In the genomic region with DNA sequence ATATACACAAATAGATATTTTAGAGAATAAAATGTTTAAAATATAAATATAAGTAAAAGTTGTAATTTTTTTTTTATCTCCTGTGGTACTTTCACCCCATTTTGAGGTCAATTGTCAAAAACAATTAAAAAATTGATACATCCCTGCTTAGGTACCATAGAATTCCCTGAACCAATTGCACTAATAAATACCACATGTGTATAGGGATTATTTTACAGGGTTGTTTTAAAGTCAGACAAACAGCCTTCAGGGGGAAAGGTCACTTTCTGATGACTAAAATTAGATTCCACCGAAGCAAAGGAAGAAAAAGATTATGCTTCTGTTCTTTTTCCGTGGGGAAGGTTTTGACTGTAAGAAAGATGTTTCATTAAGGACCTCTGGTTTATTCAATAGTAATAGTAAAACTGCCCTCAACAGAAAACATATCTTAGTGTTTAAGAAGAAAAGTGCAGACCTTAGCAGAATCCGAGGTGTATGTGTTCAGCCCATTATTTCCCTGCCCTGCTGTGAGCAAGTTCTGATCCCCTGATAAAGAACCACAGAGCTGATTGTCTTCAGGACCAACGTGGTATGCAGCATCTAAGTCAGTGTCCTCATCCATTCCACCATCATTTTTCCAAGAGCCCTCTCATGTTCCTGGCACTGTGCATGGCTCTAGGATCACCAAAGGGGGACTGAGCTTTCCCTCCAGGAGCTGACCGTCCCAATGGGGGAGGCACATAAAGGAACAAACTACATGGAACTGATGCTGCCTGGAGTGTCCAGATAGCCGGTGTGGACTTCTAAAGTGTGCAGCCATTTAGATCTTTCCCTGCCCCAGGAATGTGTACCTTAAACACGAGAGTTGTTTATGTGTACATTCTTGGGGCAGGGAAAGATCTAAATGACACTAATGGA, we compare ENCODE assay signal across 12 cellular contexts. TPM values are rescaled to one million over a fixed set of nuclear protein-coding genes. Genes with fewer than 3 reads are reported as not detected.
DNase-seq lines count a peak whose midpoint lies in the region; ATAC-seq, FAIRE-seq and TF ChIP-seq lines count a peak whose summit lies in the region.
"Had no signal": no experiment of that assay in that cellular context is flagged by ENCODE, and none has a peak within 500 bp of the region (broad histone marks: within the 10 kb centered on the region; RNA-seq: fewer than 3 reads in every experiment).

No MANE protein-coding gene starts in this region.

- H3K9me3 Mint-ChIP-seq in endothelial cell (ENCODE audit: unreplicated experiment) (no peaks in the 10 kb centered on the region), nephron progenitor cell (no peaks in the 10 kb centered on the region)
- H3K9me3 Mint-ChIP-seq in activated naive CD4-positive, alpha-beta T cell treated with anti-CD3 and anti-CD28 coated beads for 36 hours, result no peaks in the 10 kb centered on the region
- H3K9me3 Mint-ChIP-seq: activated naive CD8-positive, alpha-beta T cell treated with anti-CD3 and anti-CD28 coated beads, Interleukin-2, amount 10 ng/mL, durations not matched to agents 7 days and 5 days; GM23338 had no signal

- H2BK20ac ChIP-seq in IMR-90 (ENCODE audit: low read depth, low read length), result peak overlapping the region; percentile 95

- peak overlapping the region; percentile 59 for H4K5ac ChIP-seq in IMR-90 (ENCODE audit: low read depth, low read length)

- H3K4ac ChIP-seq in IMR-90 (ENCODE audit: low read depth, low read length), result peak overlapping the region; percentile 91

- H3K4me1 Mint-ChIP-seq in endothelial cell (ENCODE audit: unreplicated experiment), result peaks cover 88% of the 10 kb centered on the region
- H3K4me1 Mint-ChIP-seq in nephron progenitor cell, result peaks cover 92% of the 10 kb centered on the region
- H3K4me1 Mint-ChIP-seq in activated naive CD4-positive, alpha-beta T cell treated with anti-CD3 and anti-CD28 coated beads for 36 hours (ENCODE audit: low read depth), result peaks cover 2% of the 10 kb centered on the region

- peak; percentile 83 for FAIRE-seq in A204.1 (lab: Jason Lieb, UNC)

- peak overlapping the region; percentile 54; the same call in 1 of the 2 replicates for H3K56ac ChIP-seq in IMR-90 (ENCODE audit: extremely low read depth, insufficient read depth, low read length)

- H3K9me3 ChIP-seq in IMR-90 (ENCODE audit: control insufficient read depth, insufficient read depth, low read length), result no peaks in the 10 kb centered on the region
- no peaks in the 10 kb centered on the region for H3K9me3 ChIP-seq in suprapubic skin

- peak overlapping the region; percentile 80 for H2BK120ac ChIP-seq in IMR-90 (ENCODE audit: low read depth, low read length)

- dilution Hi-C loops in IMR-90 (cut with HindIII; ENCODE audit: low sequenced_read_pairs, unreplicated experiment), result no loop called here

- peak overlapping the region; percentile 91 for H3K18ac ChIP-seq in IMR-90 (ENCODE audit: low read depth, low read length)

- peak overlapping the region; percentile 67 for H4K91ac ChIP-seq in IMR-90 (ENCODE audit: insufficient read depth, low read depth, low read length)

- H3K27ac Mint-ChIP-seq in endothelial cell (ENCODE audit: unreplicated experiment), result peak overlapping the region; percentile 96
- peak overlapping the region; percentile 94 for H3K27ac Mint-ChIP-seq in nephron progenitor cell
- no peak overlapping the region for H3K27ac Mint-ChIP-seq in activated naive CD4-positive, alpha-beta T cell treated with anti-CD3 and anti-CD28 coated beads for 36 hours
- H3K27ac Mint-ChIP-seq: activated naive CD8-positive, alpha-beta T cell treated with anti-CD3 and anti-CD28 coated beads, Interleukin-2, amount 10 ng/mL, durations not matched to agents 7 days and 5 days had no signal

- H3K36me3 ChIP-seq in IMR-90 (ENCODE audit: control insufficient read depth, insufficient read depth, low read length), result no peaks in the 10 kb centered on the region
- no peaks in the 10 kb centered on the region for H3K36me3 ChIP-seq in suprapubic skin

- H3K23ac ChIP-seq in IMR-90 (ENCODE audit: low read depth, low read length), result peak overlapping the region; percentile 66

- H2BK15ac ChIP-seq in IMR-90 (ENCODE audit: low read depth, low read length), result peak overlapping the region; percentile 77; the same call in 2 of the 3 replicates

- H3K4me3 ChIP-seq in IMR-90 (ENCODE audit: insufficient read depth, low read depth, low read length) (no peak overlapping the region), suprapubic skin (no peak overlapping the region)
- H3K4me3 ChIP-seq: GM23338 had no signal

- H3K4me2 ChIP-seq in IMR-90 (ENCODE audit: low read depth, low read length), result peak overlapping the region; percentile 27
- H3K4me2 ChIP-seq: GM23338 had no signal

- CTCF ChIA-PET in IMR-90 (lab: Yijun Ruan, JAX), result interaction anchor here (1.1 kb wide), 1 partner anchor 27 kb away, joined by 3 read pairs; no protein-coding TSS in a partner anchor
- CTCF ChIA-PET in activated naive CD4-positive, alpha-beta T cell treated with anti-CD3 and anti-CD28 coated beads for 36 hours (lab: Charles Lee), result no interaction called here

- H3K9ac ChIP-seq in IMR-90 (ENCODE audit: low read depth, low read length), result no peak overlapping the region

- no peaks in the 10 kb centered on the region for H3K27me3 ChIP-seq in IMR-90 (ENCODE audit: control insufficient read depth, insufficient read depth, low read length)
- no peaks in the 10 kb centered on the region for H3K27me3 ChIP-seq in suprapubic skin

- peak overlapping the region; percentile 87 for H2BK5ac ChIP-seq in IMR-90 (ENCODE audit: low read depth, low read length, poor library complexity, severe bottlenecking)

- TF ChIP-seq CTCF in IMR-90 (conservative IDR thresholded peaks at IDR 0.05; ENCODE audit: low read depth, low read length) (no peak), endothelial cell (IDR thresholded peaks at IDR 0.05; ENCODE audit: unreplicated experiment) (no peak), nephron progenitor cell (IDR thresholded peaks at IDR 0.05) (no peak), suprapubic skin (IDR thresholded peaks at IDR 0.05) (no peak)

- TF ChIP-seq EP300 in suprapubic skin (IDR thresholded peaks at IDR 0.05), result no peak

- H3K27ac ChIP-seq in IMR-90 (ENCODE audit: insufficient read depth, low read length) (peak overlapping the region; percentile 32; the same call in 1 of the 2 replicates), suprapubic skin (no peak overlapping the region)

- TF ChIP-seq RAD21 in IMR-90 (IDR thresholded peaks at IDR 0.05; ENCODE audit: low read length), result no peak

- H3K4me1 ChIP-seq in IMR-90 (ENCODE audit: control insufficient read depth, insufficient read depth, low read length) (peaks cover 26% of the 10 kb centered on the region), suprapubic skin (peaks cover 18% of the 10 kb centered on the region)

- TF ChIP-seq POLR2A in IMR-90 (IDR thresholded peaks at IDR 0.05; ENCODE audit: low read depth, low read length), result no peak
- TF ChIP-seq POLR2A in suprapubic skin (IDR thresholded peaks at IDR 0.05), result no peak

- peaks cover 21% of the 10 kb centered on the region for H3K9me1 ChIP-seq in IMR-90 (ENCODE audit: insufficient read depth, low read length)

- H2AK5ac ChIP-seq in IMR-90 (ENCODE audit: low read depth, low read length), result peak overlapping the region; percentile 86

- peak overlapping the region; percentile 6 to 85; a peak in 3 of 4 replicates for H4K8ac ChIP-seq in IMR-90 (ENCODE audit: low read depth in 2 of 2, low read length in 2 of 2)

- peak overlapping the region; percentile 6 for H2AFZ ChIP-seq in IMR-90 (replicated peaks; ENCODE audit: low read length, poor library complexity)
- H2AFZ ChIP-seq: GM23338 had no signal

- peaks cover 32 to 69% of the 10 kb centered on the region in 2 experiments for H3K79me1 ChIP-seq in IMR-90 (ENCODE audit: low read depth in 1 of 2, low read length in 2 of 2)

- H3K36me3 Mint-ChIP-seq in endothelial cell (ENCODE audit: low read depth, unreplicated experiment) (peaks cover 16% of the 10 kb centered on the region), nephron progenitor cell (ENCODE audit: low read depth) (no peaks in the 10 kb centered on the region)
- H3K36me3 Mint-ChIP-seq in activated naive CD4-positive, alpha-beta T cell treated with anti-CD3 and anti-CD28 coated beads for 36 hours (ENCODE audit: low read depth), result no peaks in the 10 kb centered on the region
- H3K36me3 Mint-ChIP-seq: activated naive CD8-positive, alpha-beta T cell treated with anti-CD3 and anti-CD28 coated beads, Interleukin-2, amount 10 ng/mL, durations not matched to agents 7 days and 5 days had no signal

- peaks cover 15% of the 10 kb centered on the region; the same call in 1 of the 2 replicates for H4K20me1 ChIP-seq in IMR-90 (ENCODE audit: insufficient read depth, low read length)

- WGBS in IMR-90 (ENCODE audit: extremely low coverage in 2 of 2, insufficient read length in 1 of 2), 2 experiments, result 49% methylated on average over 2 of the region's 7 CpGs; no CpG with 5 or more reads in 1 of the 2 experiments
- WGBS in suprapubic skin, result 80% methylated on average over 7 of the region's 7 CpGs

- peak overlapping the region; percentile 29 for H2AK9ac ChIP-seq in IMR-90 (replicated peaks; ENCODE audit: low read depth, low read length, poor library complexity)

- intact Hi-C loops in IMR-90 (cut with micrococcal nuclease), result loop anchor here (2.0 kb wide), 1 partner anchor 17 kb away; no protein-coding TSS in a partner anchor
- intact Hi-C loops in activated naive CD4-positive, alpha-beta T cell treated with anti-CD3 and anti-CD28 coated beads for 36 hours (cut with micrococcal nuclease), result no loop called here

- in situ Hi-C loops in IMR-90 (cut with MboI; ENCODE audit: low sequenced_read_pairs), result no loop called here

- BruUV-seq in IMR-90 (replicated peaks; lab: Mats Ljungman, UMichigan), result no TSS peak

- ATAC-seq in IMR-90 (ENCODE audit: low read depth), result no peak
- no peak for ATAC-seq in GM19467 (IDR thresholded peaks at IDR 0.05; ENCODE audit: unreplicated experiment)
- no peak for ATAC-seq in stimulated activated naive CD8-positive, alpha-beta T cell treated with anti-CD3 and anti-CD28 coated beads, Interleukin-15, Interleukin-2, amounts not matched to agents 100 U/mL and 50 U/mL, for 24 hours
- ATAC-seq: GM23338 had no signal

- H3K14ac ChIP-seq in IMR-90 (replicated peaks; ENCODE audit: low read depth, low read length), result peak overlapping the region; percentile 92

- peak overlapping the region; percentile 87 for H3K4me3 Mint-ChIP-seq in endothelial cell (ENCODE audit: unreplicated experiment)
- H3K4me3 Mint-ChIP-seq in nephron progenitor cell, result peak overlapping the region; percentile 52
- no peak overlapping the region for H3K4me3 Mint-ChIP-seq in activated naive CD4-positive, alpha-beta T cell treated with anti-CD3 and anti-CD28 coated beads for 36 hours
- H3K4me3 Mint-ChIP-seq: activated naive CD8-positive, alpha-beta T cell treated with anti-CD3 and anti-CD28 coated beads, Interleukin-2, amount 10 ng/mL, durations not matched to agents 7 days and 5 days; GM23338 had no signal

- DNase-seq in IMR-90, result no peak
- no peak for DNase-seq in endothelial cell (ENCODE audit: low spot score)
- DNase-seq in nephron progenitor cell, result no peak
- no peak for DNase-seq in suprapubic skin (ENCODE audit: low spot score in 2 of 2)
- DNase-seq in stimulated activated naive CD8-positive, alpha-beta T cell treated with anti-CD3 and anti-CD28 coated beads, Interleukin-15, Interleukin-2, amounts not matched to agents 100 U/mL and 50 U/mL, for 24 hours, result no peak
- DNase-seq in activated naive CD4-positive, alpha-beta T cell treated with anti-CD3 and anti-CD28 coated beads for 36 hours, result no peak
- DNase-seq: activated naive CD8-positive, alpha-beta T cell treated with anti-CD3 and anti-CD28 coated beads, Interleukin-2, amount 10 ng/mL, durations not matched to agents 7 days and 5 days; NCI-H1436; stimulated activated CD4-positive, alpha-beta T cell treated with anti-CD3 and anti-CD28 coated beads, Interleukin-2, amount 100 ng/mL, for 48 hours had no signal

- H3K27me3 Mint-ChIP-seq in endothelial cell (ENCODE audit: unreplicated experiment) (peaks cover 6% of the 10 kb centered on the region), nephron progenitor cell (ENCODE audit: low read depth, poor library complexity) (no peaks in the 10 kb centered on the region)
- peaks cover 30% of the 10 kb centered on the region for H3K27me3 Mint-ChIP-seq in activated naive CD4-positive, alpha-beta T cell treated with anti-CD3 and anti-CD28 coated beads for 36 hours (ENCODE audit: low read depth)

- POLR2A ChIA-PET in IMR-90 (lab: Charles Lee; ENCODE audit: unreplicated experiment), result no interaction called here

RNA-seq across cellular contexts. Expression of gene SCHIP1, which starts 16.2 kb away (rescaled TPM):
- total RNA-seq in IMR-90 (2012; rRNA removed) (5.0 and 5.4 TPM in 2 replicates), endothelial cell (ENCODE audit: unreplicated experiment) (102 TPM), suprapubic skin (1 to 10 TPM in 1 of 4 donors, under 1 TPM in 2, not detected in 1; 0.39 to 6.0 (median 0.57) TPM)
- 2.8 and 3.9 TPM in 2 replicates for polyA plus RNA-seq in IMR-90 (2012; rRNA removed)
- polyA plus RNA-seq in IMR-90 (2012; cell fraction: cytosol; rRNA removed), result 0.21 and 0.57 TPM in 2 replicates
- 3.5 and 19.4 TPM in 2 replicates for polyA plus RNA-seq in IMR-90 (2012; cell fraction: nucleus; rRNA removed; ENCODE audit: low replicate concordance)
- not detected for total RNA-seq in activated naive CD4-positive, alpha-beta T cell treated with anti-CD3 and anti-CD28 coated beads for 36 hours
- total RNA-seq: activated naive CD8-positive, alpha-beta T cell treated with anti-CD3 and anti-CD28 coated beads, Interleukin-2, amount 10 ng/mL, durations not matched to agents 7 days and 5 days had no signal

Comparison
In these comparisons a context has a peak if more than half of its experiments do, and no peak if none do; other contexts are left out.
1. RNA of gene SCHIP1, which starts 16.2 kb away (total RNA-seq): 102 TPM in endothelial cell (single experiment); 5.0 to 5.4 TPM in IMR-90, 0.39 to 6.0 TPM in suprapubic skin and not detected in activated naive CD4-positive, alpha-beta T cell treated with anti-CD3 and anti-CD28 coated beads for 36 hours; every median in the first group is over 10 times any median in the second.